24 cellular contexts compared by ENCODE assay signal in genomic region chr1:165426745-165427144, GRCh38. TPM values are rescaled to one million over a fixed set of nuclear protein-coding genes. Genes with fewer than 3 reads are reported as not detected.
"Had no signal": no experiment of that assay in that cellular context is flagged by ENCODE, and none has a peak within 500 bp of the region (broad histone marks: within the 10 kb centered on the region; RNA-seq: fewer than 3 reads in every experiment).

No MANE protein-coding gene starts in this region.

- H3K27ac ChIP-seq: coronary artery, dorsolateral prefrontal cortex, esophagus muscularis mucosa, left lung, lower lobe of right lung, neural progenitor cell, ovary, spleen, tibial artery, upper lobe of left lung, uterus had no signal

- H3K9me3 ChIP-seq: esophagus muscularis mucosa, lower lobe of right lung, ovary, spleen, tibial artery, upper lobe of left lung, uterus had no signal

- DNase-seq: dorsolateral prefrontal cortex; effector CD8-positive, alpha-beta T cell; kidney glomerular epithelial cell; left lung; lower lobe of right lung; midbrain; nucleus accumbens; ovary; right cardiac atrium; spleen; stimulated activated CD4-positive, alpha-beta T cell treated with anti-CD3 and anti-CD28 coated beads, Interleukin-15, amount 100 ng/mL, for 24 hours; stimulated activated CD4-positive, alpha-beta T cell treated with anti-CD3 and anti-CD28 coated beads, Interleukin-1b, Interleukin-23, amount 100 ng/mL, for 48 hours; stimulated activated CD4-positive, alpha-beta T cell treated with anti-CD3 and anti-CD28 coated beads, Interleukin-4, amount 100 ng/mL, for 24 hours; tibial artery; upper lobe of left lung; uterus had no signal

- H3K36me3 Mint-ChIP-seq: memory B cell; natural killer cell treated with Interleukin-12 subunit alpha and Interleukin-12 subunit beta and Interleukin-15 and Interleukin-18, amount 100 ng/mL, for 72 hours; neural progenitor cell; stimulated activated memory B cell treated with anti-CD40 and anti-IgM and Interleukin-4, amounts not matched to agents 10 μg/mL and 1 μg/mL and 100 μg/mL, for 72 hours had no signal

- H3K4me3 ChIP-seq: coronary artery, dorsolateral prefrontal cortex, esophagus muscularis mucosa, left lung, lower lobe of right lung, neural progenitor cell, ovary, spleen, tibial artery, upper lobe of left lung, uterus had no signal

- H3K27ac Mint-ChIP-seq: memory B cell; neural progenitor cell; stimulated activated memory B cell treated with anti-CD40 and anti-IgM and Interleukin-4, amounts not matched to agents 10 μg/mL and 1 μg/mL and 100 μg/mL, for 72 hours; stimulated activated naive CD8-positive, alpha-beta T cell treated with anti-CD3 and anti-CD28 coated beads, Interleukin-15, Interleukin-2, amounts not matched to agents 100 ng/mL and 50 ng/mL, for 24 hours had no signal

- ATAC-seq: left lung; lower lobe of right lung; natural killer cell treated with Interleukin-12 subunit alpha and Interleukin-12 subunit beta and Interleukin-15 and Interleukin-18, amount 100 ng/mL, for 72 hours; right cardiac atrium; stimulated activated memory B cell treated with anti-CD40 and anti-IgM and Interleukin-4, amounts not matched to agents 10 μg/mL and 1 μg/mL and 100 μg/mL, for 72 hours had no signal

- H3K27me3 Mint-ChIP-seq: stimulated activated naive CD8-positive, alpha-beta T cell treated with anti-CD3 and anti-CD28 coated beads, Interleukin-15, Interleukin-2, amounts not matched to agents 100 ng/mL and 50 ng/mL, for 24 hours had no signal

- H3K9ac ChIP-seq: neural progenitor cell had no signal

- H3K9me3 Mint-ChIP-seq: natural killer cell treated with Interleukin-12 subunit alpha and Interleukin-12 subunit beta and Interleukin-15 and Interleukin-18, amount 100 ng/mL, for 72 hours; neural progenitor cell; stimulated activated memory B cell treated with anti-CD40 and anti-IgM and Interleukin-4, amounts not matched to agents 10 μg/mL and 1 μg/mL and 100 μg/mL, for 72 hours; stimulated activated naive CD8-positive, alpha-beta T cell treated with anti-CD3 and anti-CD28 coated beads, Interleukin-15, Interleukin-2, amounts not matched to agents 100 ng/mL and 50 ng/mL, for 24 hours had no signal

- H3K36me3 ChIP-seq: esophagus muscularis mucosa, left lung, lower lobe of right lung, neural progenitor cell, ovary, spleen, tibial artery, upper lobe of left lung, uterus had no signal

- H3K4me1 ChIP-seq: neural progenitor cell, uterus had no signal

- H2AFZ ChIP-seq: neural progenitor cell had no signal

- H3K4me3 Mint-ChIP-seq: memory B cell; natural killer cell treated with Interleukin-12 subunit alpha and Interleukin-12 subunit beta and Interleukin-15 and Interleukin-18, amount 100 ng/mL, for 72 hours; neural progenitor cell; stimulated activated memory B cell treated with anti-CD40 and anti-IgM and Interleukin-4, amounts not matched to agents 10 μg/mL and 1 μg/mL and 100 μg/mL, for 72 hours; stimulated activated naive CD8-positive, alpha-beta T cell treated with anti-CD3 and anti-CD28 coated beads, Interleukin-15, Interleukin-2, amounts not matched to agents 100 ng/mL and 50 ng/mL, for 24 hours had no signal

- H3K4me2 ChIP-seq: neural progenitor cell had no signal

- H3K27me3 ChIP-seq: dorsolateral prefrontal cortex, esophagus muscularis mucosa, left lung, neural progenitor cell, ovary, spleen, tibial artery, upper lobe of left lung, uterus had no signal

RNA-seq across cellular contexts. Expression of gene RXRG, which starts 18.2 kb away (rescaled TPM):
- total RNA-seq: fibroblast of villous mesenchyme; natural killer cell treated with Interleukin-12 subunit alpha and Interleukin-12 subunit beta and Interleukin-15 and Interleukin-18, amount 100 ng/mL, for 72 hours had no signal
